ENCODE assay signal across 1 cellular context in genomic region chrX:135185795-135186443, GRCh38.
TF ChIP-seq lines count a peak whose summit lies in the region.

No MANE protein-coding gene starts in this region.

TF ChIP-seq in WTC11, 78 proteins besides CTCF, POLR2A, EP300 and RAD21 (continued from another document):
- TF ChIP-seq ZMAT4 (CRISPR knock-in tag; IDR thresholded peaks at IDR 0.05) (no peak), ZNF416 (CRISPR knock-in tag; IDR thresholded peaks at IDR 0.05) (no peak)
